Comparison of ENCODE assay signal across 20 cellular contexts in the genomic region with DNA sequence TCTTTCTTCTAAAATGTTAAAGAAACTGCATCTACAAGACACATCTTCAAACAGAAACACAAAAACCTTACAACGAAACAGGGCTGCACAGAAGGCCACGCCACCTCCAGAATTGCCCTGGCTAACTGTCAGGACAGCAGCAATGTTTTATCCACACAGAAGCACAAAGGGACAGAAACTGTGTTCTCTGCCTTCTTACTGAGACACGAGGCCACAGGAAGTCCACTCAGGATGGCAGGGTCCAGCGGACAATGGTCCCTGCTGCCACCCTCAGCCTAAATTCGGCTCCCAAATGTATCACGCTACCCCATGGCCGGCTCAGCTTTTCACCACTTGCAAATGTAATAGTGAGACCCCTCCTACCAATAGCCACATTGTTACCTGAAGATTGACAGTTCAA.
DNase-seq lines count a peak whose midpoint lies in the region; ATAC-seq and TF ChIP-seq lines count a peak whose summit lies in the region.
"Had no signal": no experiment of that assay in that cellular context is flagged by ENCODE, and none has a peak within 500 bp of the region (broad histone marks: within the 10 kb centered on the region; RNA-seq: fewer than 3 reads in every experiment).

No MANE protein-coding gene starts in this region.

- no peaks in the 10 kb centered on the region for H3K36me3 ChIP-seq in neutrophil
- no peaks in the 10 kb centered on the region for H3K36me3 ChIP-seq in ascending aorta
- H3K36me3 ChIP-seq: BLaER1, Peyer's patch had no signal

- H3K4me1 Mint-ChIP-seq in natural killer cell treated with Interleukin-12 subunit alpha and Interleukin-12 subunit beta and Interleukin-15 and Interleukin-18, amount 100 ng/mL, for 72 hours (ENCODE audit: low read depth in 2 of 2) = no peaks in the 10 kb centered on the region
- H3K4me1 Mint-ChIP-seq in natural killer cell (no peaks in the 10 kb centered on the region), endothelial cell (ENCODE audit: unreplicated experiment) (peaks cover 32% of the 10 kb centered on the region)

- H3K27ac Mint-ChIP-seq in natural killer cell treated with Interleukin-12 subunit alpha and Interleukin-12 subunit beta and Interleukin-15 and Interleukin-18, amount 100 ng/mL, for 72 hours = no peak overlapping the region
- H3K27ac Mint-ChIP-seq in natural killer cell (no peak overlapping the region), endothelial cell (ENCODE audit: unreplicated experiment) (no peak overlapping the region)
- H3K27ac Mint-ChIP-seq: CD8-positive, alpha-beta T cell; GM23338 had no signal

- no peak for TF ChIP-seq CTCF in natural killer cell (IDR thresholded peaks at IDR 0.05)
- no peak for TF ChIP-seq CTCF in neutrophil (IDR thresholded peaks at IDR 0.05)
- no peak for TF ChIP-seq CTCF in endothelial cell (IDR thresholded peaks at IDR 0.05; ENCODE audit: unreplicated experiment)
- no peak for TF ChIP-seq CTCF in ascending aorta (IDR thresholded peaks at IDR 0.05)

- no peaks in the 10 kb centered on the region for H3K9me3 ChIP-seq in neutrophil
- H3K9me3 ChIP-seq in ascending aorta = no peaks in the 10 kb centered on the region
- H3K9me3 ChIP-seq: BLaER1, Peyer's patch had no signal

- no peak for ATAC-seq in natural killer cell treated with Interleukin-12 subunit alpha and Interleukin-12 subunit beta and Interleukin-15 and Interleukin-18, amount 100 ng/mL, for 72 hours
- no peak for ATAC-seq in natural killer cell
- ATAC-seq: CD8-positive, alpha-beta T cell; GM23338; K562 had no signal

- H3K27me3 ChIP-seq in neutrophil = no peaks in the 10 kb centered on the region
- H3K27me3 ChIP-seq in ascending aorta = no peaks in the 10 kb centered on the region
- H3K27me3 ChIP-seq: BLaER1, Peyer's patch had no signal

- peak overlapping the region; percentile 84 for H3K27ac ChIP-seq in neutrophil
- no peak overlapping the region for H3K27ac ChIP-seq in ascending aorta
- H3K27ac ChIP-seq: BLaER1, Peyer's patch had no signal

- no peaks in the 10 kb centered on the region for H3K36me3 Mint-ChIP-seq in natural killer cell treated with Interleukin-12 subunit alpha and Interleukin-12 subunit beta and Interleukin-15 and Interleukin-18, amount 100 ng/mL, for 72 hours
- H3K36me3 Mint-ChIP-seq in natural killer cell (no peaks in the 10 kb centered on the region), endothelial cell (ENCODE audit: low read depth, unreplicated experiment) (peaks cover 7% of the 10 kb centered on the region)
- H3K36me3 Mint-ChIP-seq: CD8-positive, alpha-beta T cell had no signal

- H3K4me1 ChIP-seq in neutrophil (ENCODE audit: control insufficient read depth in 1 of 2, insufficient read depth in 1 of 2, low read depth in 1 of 2, low read length in 1 of 2) = peaks cover 73 to 80% of the 10 kb centered on the region in 2 experiments
- no peaks in the 10 kb centered on the region for H3K4me1 ChIP-seq in ascending aorta
- H3K4me1 ChIP-seq: Peyer's patch had no signal

- intact Hi-C loops in natural killer cell (cut with micrococcal nuclease) (no loop called here), ascending aorta (cut with DNase I) (no loop called here)

- peaks cover 9 to 15% of the 10 kb centered on the region in 2 donors for H3K27me3 Mint-ChIP-seq in natural killer cell treated with Interleukin-12 subunit alpha and Interleukin-12 subunit beta and Interleukin-15 and Interleukin-18, amount 100 ng/mL, for 72 hours
- peaks cover 3 to 13% of the 10 kb centered on the region in 2 donors for H3K27me3 Mint-ChIP-seq in natural killer cell (ENCODE audit: low read depth in 2 of 2)
- H3K27me3 Mint-ChIP-seq in endothelial cell (ENCODE audit: unreplicated experiment) = peaks cover 24% of the 10 kb centered on the region

- H3K9me3 Mint-ChIP-seq in natural killer cell treated with Interleukin-12 subunit alpha and Interleukin-12 subunit beta and Interleukin-15 and Interleukin-18, amount 100 ng/mL, for 72 hours = no peaks in the 10 kb centered on the region
- H3K9me3 Mint-ChIP-seq in natural killer cell = no peaks in the 10 kb centered on the region
- no peaks in the 10 kb centered on the region for H3K9me3 Mint-ChIP-seq in endothelial cell (ENCODE audit: unreplicated experiment)
- H3K9me3 Mint-ChIP-seq: CD8-positive, alpha-beta T cell; GM23338 had no signal

- DNase-seq in natural killer cell treated with Interleukin-12 subunit alpha and Interleukin-12 subunit beta and Interleukin-15 and Interleukin-18, amount 100 ng/mL, for 72 hours (ENCODE audit: low spot score) = peak; percentile 50
- DNase-seq in natural killer cell = no peak
- DNase-seq in islet precursor cell = peak; percentile 31
- DNase-seq in stimulated activated CD4-positive, alpha-beta T cell treated with anti-CD3 and anti-CD28 coated beads, Interleukin-1b, Interleukin-23, amount 100 ng/mL, for 48 hours = no peak
- DNase-seq in NCI-H1694 treated with DMSO at 0.1 percent for 48 hours (lab: John Stamatoyannopoulos, UW) = no peak
- no peak for DNase-seq in endothelial cell (ENCODE audit: low spot score)
- DNase-seq in ascending aorta (ENCODE audit: low spot score in 2 of 2) = no peak
- DNase-seq: Calu3; CD8-positive, alpha-beta T cell; GF-D8; NCI-H1105; NCI-H2081 treated with DMSO at 0.1 percent for 48 hours; NCI-H510A; NCI-H748 treated with DMSO at 0.1 percent for 48 hours; NK-92 treated with Interleukin-12 subunit alpha and Interleukin-12 subunit beta, amount 100 ng/mL, for 24 hours had no signal

- peak overlapping the region in 1 of 2 experiments; percentile 32 for H3K4me3 ChIP-seq in neutrophil (ENCODE audit: low read depth in 1 of 2, low read length in 1 of 2)
- H3K4me3 ChIP-seq in ascending aorta = no peak overlapping the region
- H3K4me3 ChIP-seq: BLaER1, GM23338, K562, Peyer's patch had no signal

- no peak overlapping the region for H3K4me3 Mint-ChIP-seq in natural killer cell treated with Interleukin-12 subunit alpha and Interleukin-12 subunit beta and Interleukin-15 and Interleukin-18, amount 100 ng/mL, for 72 hours
- H3K4me3 Mint-ChIP-seq in natural killer cell (no peak overlapping the region), endothelial cell (ENCODE audit: unreplicated experiment) (no peak overlapping the region)
- H3K4me3 Mint-ChIP-seq: CD8-positive, alpha-beta T cell; GM23338 had no signal

Comparison
In these comparisons a context has a peak if more than half of its experiments do, and no peak if none do; other contexts are left out.
1. DNase-seq: peak in natural killer cell treated with Interleukin-12 subunit alpha and Interleukin-12 subunit beta and Interleukin-15 and Interleukin-18, amount 100 ng/mL, for 72 hours (single experiment) and islet precursor cell (single experiment); none in natural killer cell (single experiment), stimulated activated CD4-positive, alpha-beta T cell treated with anti-CD3 and anti-CD28 coated beads, Interleukin-1b, Interleukin-23, amount 100 ng/mL, for 48 hours (single experiment), NCI-H1694 treated with DMSO at 0.1 percent for 48 hours (single experiment), endothelial cell (single experiment) and ascending aorta (0 of 2).